ENCODE assay signal across 24 cellular contexts in genomic region chr12:46374711-46375110, GRCh38. TPM values are rescaled to one million over a fixed set of nuclear protein-coding genes. Genes with fewer than 3 reads are reported as not detected.
DNase-seq lines count a peak whose midpoint lies in the region; ATAC-seq and TF ChIP-seq lines count a peak whose summit lies in the region.
"Had no signal": no experiment of that assay in that cellular context is flagged by ENCODE, and none has a peak within 500 bp of the region (broad histone marks: within the 10 kb centered on the region; RNA-seq: fewer than 3 reads in every experiment).

No MANE protein-coding gene starts in this region.

- peaks cover 33% of the 10 kb centered on the region for H3K36me3 Mint-ChIP-seq in CD4-positive, alpha-beta T cell (ENCODE audit: low read depth)

- peaks cover 14% of the 10 kb centered on the region for H3K36me3 ChIP-seq in Loucy (ENCODE audit: insufficient read depth, low read length)
- peaks cover 4% of the 10 kb centered on the region for H3K36me3 ChIP-seq in hepatocyte (replicated peaks; ENCODE audit: insufficient read depth, low read depth)
- peaks cover 11 to 17% (median 14%) of the 10 kb centered on the region in 3 donors for H3K36me3 ChIP-seq in skeletal muscle tissue (ENCODE audit: control insufficient read depth in 3 of 3, insufficient read depth in 3 of 3, low read length in 3 of 3)

- H3K27me3 ChIP-seq in CD4-positive, alpha-beta T cell (ENCODE audit: control insufficient read depth, insufficient read depth, low read length), result no peaks in the 10 kb centered on the region
- peaks cover 10% of the 10 kb centered on the region for H3K27me3 ChIP-seq in Loucy (ENCODE audit: insufficient read depth, low read length, poor library complexity, severe bottlenecking)
- H3K27me3 ChIP-seq in hepatocyte, result no peaks in the 10 kb centered on the region
- H3K27me3 ChIP-seq in skeletal muscle tissue (ENCODE audit: control insufficient read depth in 3 of 3, insufficient read depth in 3 of 3, low read length in 3 of 3), result no peaks in the 10 kb centered on the region
- H3K27me3 ChIP-seq: esophagus muscularis mucosa, SJCRH30, tibial artery had no signal

- H3K9ac ChIP-seq in Loucy (ENCODE audit: low read depth, low read length, poor library complexity, severe bottlenecking) (peak overlapping the region; percentile 97), skeletal muscle tissue (ENCODE audit: low read depth in 1 of 3, low read length in 3 of 3) (no peak overlapping the region)

- WGBS in hepatocyte (ENCODE audit: low lambda C conversion rate, missing lambda C conversion rate), result 91% methylated on average over 4 of the region's 4 CpGs

- TF ChIP-seq CTCF in CD4-positive, alpha-beta T cell (IDR thresholded peaks at IDR 0.05), result no peak
- no peak for TF ChIP-seq CTCF in Loucy (conservative IDR thresholded peaks at IDR 0.05; ENCODE audit: low read length)
- TF ChIP-seq CTCF in hepatocyte (IDR thresholded peaks at IDR 0.05; ENCODE audit: poor library complexity), result no peak

- peak overlapping the region; percentile 99 for H3K27ac Mint-ChIP-seq in CD4-positive, alpha-beta T cell

- H3K79me2 ChIP-seq in Loucy (ENCODE audit: insufficient read depth, low read length), result peaks cover 37% of the 10 kb centered on the region
- H3K79me2 ChIP-seq in hepatocyte, result peaks cover 36% of the 10 kb centered on the region

- DNase-seq in CD4-positive, alpha-beta T cell, result no peak
- DNase-seq in hepatocyte (ENCODE audit: low spot score) (no peak), HEK293T (ENCODE audit: extremely low spot score) (no peak), RKO (ENCODE audit: low spot score) (no peak)
- DNase-seq: activated CD8-positive, alpha-beta memory T cell treated with anti-CD3 and anti-CD28 coated beads for 24 hours; activated gamma-delta T cell treated with Interleukin-2 at 50 U/mL for 16 hours; activated naive CD8-positive, alpha-beta T cell treated with anti-CD3 and anti-CD28 coated beads, Interleukin-2, amount 50 U/mL, for 24 hours; activated T-cell treated with anti-CD3 and anti-CD28 coated beads, Interleukin-2, amount 50 U/mL, for 1 hour; DMS 273 treated with DMSO at 0.1 percent for 48 hours; hypothalamus; KBM-7; MM.1S; NCI-H2029; NCI-H526 treated with DMSO at 0.1 percent for 48 hours; occipital lobe; SJCRH30; tibial artery had no signal

- peaks cover 25% of the 10 kb centered on the region for H4K20me1 ChIP-seq in Loucy (ENCODE audit: insufficient read depth, low read length, poor library complexity, severe bottlenecking)
- H4K20me1 ChIP-seq in hepatocyte (ENCODE audit: insufficient read depth, poor library complexity, severe bottlenecking), result peaks cover 22% of the 10 kb centered on the region

- peaks cover 7% of the 10 kb centered on the region for H3K27me3 Mint-ChIP-seq in CD4-positive, alpha-beta T cell
- H3K27me3 Mint-ChIP-seq: central memory CD8-positive, alpha-beta T cell; stimulated activated naive CD8-positive, alpha-beta T cell treated with anti-CD3 and anti-CD28 coated beads, Interleukin-15, Interleukin-2, amounts not matched to agents 100 ng/mL and 50 ng/mL, for 24 hours had no signal

- peaks cover 43% of the 10 kb centered on the region for H3K4me1 Mint-ChIP-seq in CD4-positive, alpha-beta T cell (ENCODE audit: low read depth)

- H3F3A ChIP-seq in Loucy (ENCODE audit: low read depth), result no peaks in the 10 kb centered on the region

- POLR2A ChIA-PET in CD4-positive, alpha-beta T cell (lab: Charles Lee), result interaction anchor here (0.6 to 1.5 kb wide), 3 partner anchors 9 to 149 kb away, joined by 3 read pairs; partner anchors contain the start of gene SLC38A1
- POLR2A ChIA-PET in HEK293T (lab: Yijun Ruan, JAX), result no interaction called here

- H3K4me2 ChIP-seq in Loucy (ENCODE audit: low read depth, low read length, poor library complexity, severe bottlenecking), result peak overlapping the region; percentile 91
- peak overlapping the region; percentile 76 for H3K4me2 ChIP-seq in hepatocyte

- H3K4me3 ChIP-seq in Loucy (ENCODE audit: low read length, poor library complexity, severe bottlenecking) (peak overlapping the region; percentile 95), hepatocyte (no peak overlapping the region), skeletal muscle tissue (ENCODE audit: low read length in 3 of 3) (no peak overlapping the region)

- H3K4me1 ChIP-seq in Loucy (ENCODE audit: insufficient read depth, low read length, poor library complexity, severe bottlenecking) (peaks cover 51% of the 10 kb centered on the region), hepatocyte (ENCODE audit: insufficient read depth) (peaks cover 10% of the 10 kb centered on the region), skeletal muscle tissue (ENCODE audit: control insufficient read depth in 3 of 3, insufficient read depth in 3 of 3, low read length in 3 of 3) (peaks cover 14 to 28% (median 21%) of the 10 kb centered on the region in 3 donors)

- H3K9me2 ChIP-seq in Loucy (replicated peaks; ENCODE audit: low read depth, low read length) (no peaks in the 10 kb centered on the region), hepatocyte (replicated peaks; ENCODE audit: insufficient read depth) (no peaks in the 10 kb centered on the region)

- H3K9me3 Mint-ChIP-seq in CD4-positive, alpha-beta T cell, result no peaks in the 10 kb centered on the region
- H3K9me3 Mint-ChIP-seq: activated naive CD8-positive, alpha-beta T cell treated with anti-CD3 and anti-CD28 coated beads, Interleukin-2, amount 50 U/mL, for 24 hours; central memory CD8-positive, alpha-beta T cell; dendritic cell treated with granulocyte-macrophage colony-stimulating factor and Interleukin-4, amounts not matched to agents 40 ng/mL and 50 ng/mL, for 4 days; stimulated activated naive CD8-positive, alpha-beta T cell treated with anti-CD3 and anti-CD28 coated beads, Interleukin-15, Interleukin-2, amounts not matched to agents 100 ng/mL and 50 ng/mL, for 24 hours had no signal

- no peaks in the 10 kb centered on the region for H3K9me3 ChIP-seq in CD4-positive, alpha-beta T cell (ENCODE audit: control insufficient read depth, low read length)
- no peaks in the 10 kb centered on the region for H3K9me3 ChIP-seq in Loucy (ENCODE audit: insufficient read depth, low read depth, low read length)
- no peaks in the 10 kb centered on the region for H3K9me3 ChIP-seq in hepatocyte (ENCODE audit: low read depth)
- H3K9me3 ChIP-seq in skeletal muscle tissue (ENCODE audit: control insufficient read depth in 3 of 3, low read length in 3 of 3), result no peaks in the 10 kb centered on the region
- H3K9me3 ChIP-seq: esophagus muscularis mucosa, SJCRH30, tibial artery had no signal

- intact Hi-C loops in CD4-positive, alpha-beta T cell (cut with DNase I, micrococcal nuclease), result loop anchor here (5.0 to 10.0 kb wide), 8 partner anchors 83 to 1980 kb away; partner anchors contain the start of genes ARID2 (in 2 of the 2) and ZNF641 (in 1 of the 2)

- H2AFZ ChIP-seq in Loucy (ENCODE audit: low read length) (no peak overlapping the region), hepatocyte (no peak overlapping the region)

- CTCF ChIA-PET in CD4-positive, alpha-beta T cell (lab: Charles Lee), result interaction anchor here (0.7 kb wide), 1 partner anchor 9 kb away, joined by 3 read pairs; no protein-coding TSS in a partner anchor
- CTCF ChIA-PET in HEK293T (lab: Yijun Ruan, JAX), result no interaction called here

- H3K27ac ChIP-seq in CD4-positive, alpha-beta T cell (ENCODE audit: low read depth, low read length), result no peak overlapping the region
- H3K27ac ChIP-seq in hepatocyte, result no peak overlapping the region
- peak overlapping the region; percentile 98 for H3K27ac ChIP-seq in skeletal muscle tissue (ENCODE audit: low read depth, low read length)

- H3K4me3 Mint-ChIP-seq in CD4-positive, alpha-beta T cell, result no peak overlapping the region

- ATAC-seq in CD4-positive, alpha-beta T cell (ENCODE audit: poor library complexity), result no peak
- no peak for ATAC-seq in GM18517 (IDR thresholded peaks at IDR 0.05; ENCODE audit: unreplicated experiment)
- ATAC-seq: activated naive CD8-positive, alpha-beta T cell treated with anti-CD3 and anti-CD28 coated beads, Interleukin-2, amount 50 U/mL, for 24 hours had no signal

TF ChIP-seq in HEK293T, 16 proteins besides CTCF, POLR2A, EP300 and RAD21:
- TF ChIP-seq FOXM1 (IDR thresholded peaks at IDR 0.05; ENCODE audit: borderline replicate concordance) (no peak), SP1 (IDR thresholded peaks at IDR 0.05) (no peak), ARNT (IDR thresholded peaks at IDR 0.05) (no peak), TARDBP (IDR thresholded peaks at IDR 0.05) (no peak), ZNF384 (IDR thresholded peaks at IDR 0.05) (no peak), L3MBTL2 (conservative IDR thresholded peaks at IDR 0.05) (no peak), FOXA1 (IDR thresholded peaks at IDR 0.05) (no peak), SUZ12 (IDR thresholded peaks at IDR 0.05) (no peak), NFRKB (IDR thresholded peaks at IDR 0.05) (no peak), PKNOX1 (IDR thresholded peaks at IDR 0.05) (no peak), FOXK2 (IDR thresholded peaks at IDR 0.05) (no peak), CTBP1 (IDR thresholded peaks at IDR 0.05; ENCODE audit: borderline replicate concordance) (no peak), HDGF (IDR thresholded peaks at IDR 0.05; ENCODE audit: borderline replicate concordance) (no peak), ELF4 (IDR thresholded peaks at IDR 0.05) (no peak), LEF1 (IDR thresholded peaks at IDR 0.05; ENCODE audit: borderline replicate concordance) (no peak), BHLHE40 (IDR thresholded peaks at IDR 0.05; ENCODE audit: borderline replicate concordance) (no peak)

RNA-seq across cellular contexts. Expression of gene SLC38A2, which starts 2.1 kb away (rescaled TPM):
- total RNA-seq in CD4-positive, alpha-beta T cell, result 100 to 1,000 TPM; 213 to 222 TPM
- total RNA-seq in hepatocyte (372 and 373 TPM in 2 replicates), skeletal muscle tissue (144 TPM)
- 139 and 144 TPM in 2 replicates for polyA plus RNA-seq in hepatocyte
